Comparison of ENCODE assay signal across 8 cellular contexts in the genomic region with DNA sequence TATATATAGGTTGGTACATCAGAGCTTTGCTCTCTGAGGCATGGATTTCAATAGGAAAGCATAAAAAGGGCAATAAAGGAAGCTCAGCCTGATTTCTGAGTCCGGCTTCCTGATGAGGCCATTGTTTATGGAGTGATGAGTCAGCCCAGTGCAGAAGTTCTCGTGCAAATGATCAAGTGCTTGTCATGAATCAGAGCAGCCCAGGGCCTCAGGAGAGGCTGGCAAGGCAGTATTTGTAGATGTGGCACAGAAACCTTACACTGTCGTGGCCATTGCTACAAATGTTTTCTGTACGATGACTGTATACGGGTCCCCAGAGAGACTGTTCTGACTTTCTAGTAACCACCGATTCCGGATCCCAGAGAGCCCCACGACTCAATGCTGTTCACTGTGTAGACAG. TPM values are rescaled to one million over a fixed set of nuclear protein-coding genes. Genes with fewer than 3 reads are reported as not detected.
DNase-seq lines count a peak whose midpoint lies in the region; TF ChIP-seq lines count a peak whose summit lies in the region.

No MANE protein-coding gene starts in this region.

- H3K27me3 ChIP-seq in adipocyte (replicated peaks; ENCODE audit: control insufficient read depth, insufficient read depth, low read length), result peaks cover under 1% of the 10 kb centered on the region
- H3K27me3 ChIP-seq in suprapubic skin, result no peaks in the 10 kb centered on the region
- no peaks in the 10 kb centered on the region for H3K27me3 ChIP-seq in effector memory CD4-positive, alpha-beta T cell (replicated peaks; ENCODE audit: control insufficient read depth, insufficient read depth, low read length, poor library complexity, severe bottlenecking)

- no peak for TF ChIP-seq POLR2A in suprapubic skin (IDR thresholded peaks at IDR 0.05)

- H3K9ac ChIP-seq in adipocyte (ENCODE audit: low read length), result peak overlapping the region; percentile 57

- H3K27ac ChIP-seq in suprapubic skin, result peak overlapping the region; percentile 80
- H3K27ac ChIP-seq in effector memory CD4-positive, alpha-beta T cell (ENCODE audit: insufficient read depth, low read length, poor library complexity, severe bottlenecking), result no peak overlapping the region

- H3K36me3 ChIP-seq in adipocyte (ENCODE audit: control insufficient read depth, insufficient read depth, low read length, severe bottlenecking) (no peaks in the 10 kb centered on the region), suprapubic skin (no peaks in the 10 kb centered on the region)
- no peaks in the 10 kb centered on the region for H3K36me3 ChIP-seq in effector memory CD4-positive, alpha-beta T cell (ENCODE audit: control insufficient read depth, insufficient read depth, low read length)

- WGBS in suprapubic skin, result 25% methylated on average over 7 of the region's 8 CpGs

- peak overlapping the region; percentile 30 for H3K4me3 ChIP-seq in adipocyte (ENCODE audit: low read length)
- no peak overlapping the region for H3K4me3 ChIP-seq in suprapubic skin
- no peak overlapping the region for H3K4me3 ChIP-seq in effector memory CD4-positive, alpha-beta T cell (ENCODE audit: insufficient read depth, low read depth, low read length, poor library complexity, severe bottlenecking)

- H3K4me1 ChIP-seq in adipocyte (ENCODE audit: control insufficient read depth, insufficient read depth, low read length), result peaks cover 22% of the 10 kb centered on the region
- H3K4me1 ChIP-seq in suprapubic skin, result peaks cover 24% of the 10 kb centered on the region
- H3K4me1 ChIP-seq in effector memory CD4-positive, alpha-beta T cell (ENCODE audit: control insufficient read depth, insufficient read depth, low read length, poor library complexity, severe bottlenecking), result no peaks in the 10 kb centered on the region

- TF ChIP-seq EP300 in suprapubic skin (IDR thresholded peaks at IDR 0.05), result no peak

- H3K9me3 ChIP-seq in adipocyte (ENCODE audit: control insufficient read depth, low read length), result peaks cover 7% of the 10 kb centered on the region
- H3K9me3 ChIP-seq in suprapubic skin, result no peaks in the 10 kb centered on the region
- no peaks in the 10 kb centered on the region for H3K9me3 ChIP-seq in effector memory CD4-positive, alpha-beta T cell (ENCODE audit: control insufficient read depth, low read length)

- DNase-seq in CD1c-positive myeloid dendritic cell (ENCODE audit: extremely low spot score) (peak; percentile 92), Kasumi-1 (lab: John Stamatoyannopoulos, UW) (peak; percentile 50 to 61), adipocyte (ENCODE audit: low read depth) (peak; percentile 97), iPS-NIHi11 (ENCODE audit: low spot score) (peak; percentile 53), suprapubic skin (ENCODE audit: low spot score in 2 of 2) (no peak), NCI-H187 (lab: John Stamatoyannopoulos, UW) (no peak)
- no peak for DNase-seq in effector memory CD4-positive, alpha-beta T cell
- no peak for DNase-seq in activated CD8-positive, alpha-beta memory T cell treated with anti-CD3 and anti-CD28 coated beads, Interleukin-2, amount 50 U/mL, for 48 hours

- TF ChIP-seq CTCF in suprapubic skin (IDR thresholded peaks at IDR 0.05), result no peak

RNA-seq across cellular contexts. Expression of gene UMODL1, which starts 26.7 kb away (rescaled TPM):
- under 1 TPM in 2 of 4 donors, not detected in 2; 0.15 to 0.21 TPM for total RNA-seq in suprapubic skin

Comparison
In these comparisons a context has a peak if more than half of its experiments do, and no peak if none do; other contexts are left out.
1. DNase-seq: peak in CD1c-positive myeloid dendritic cell (single experiment), Kasumi-1 (2 of 2), adipocyte (single experiment) and iPS-NIHi11 (single experiment); none in suprapubic skin (0 of 2), effector memory CD4-positive, alpha-beta T cell (0 of 3), NCI-H187 (0 of 2) and activated CD8-positive, alpha-beta memory T cell treated with anti-CD3 and anti-CD28 coated beads, Interleukin-2, amount 50 U/mL, for 48 hours (single experiment).